Comparison of ENCODE assay signal across 27 cellular contexts in the genomic region with DNA sequence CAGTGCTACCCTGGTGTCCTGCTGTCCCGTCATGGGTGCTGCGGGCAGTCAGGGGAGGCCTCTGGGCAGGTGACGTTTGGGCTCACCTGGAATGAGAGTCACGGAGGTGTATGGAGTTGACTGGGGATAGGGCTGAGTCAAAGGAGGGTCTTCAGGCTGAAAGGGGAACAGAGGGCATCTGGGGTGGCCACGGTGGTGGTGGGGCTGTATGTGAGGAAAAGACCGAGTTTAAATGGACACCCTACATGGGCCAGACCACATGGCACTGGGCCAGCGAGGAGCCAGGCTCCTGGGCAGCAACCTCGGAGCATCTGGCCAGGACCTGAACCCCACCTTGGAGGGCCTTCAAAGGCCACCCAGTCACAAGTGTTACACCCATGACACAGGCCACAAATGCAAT. TPM values are rescaled to one million over a fixed set of nuclear protein-coding genes. Genes with fewer than 3 reads are reported as not detected.
DNase-seq lines count a peak whose midpoint lies in the region; ATAC-seq, FAIRE-seq and TF ChIP-seq lines count a peak whose summit lies in the region.
"Had no signal": no experiment of that assay in that cellular context is flagged by ENCODE, and none has a peak within 500 bp of the region (broad histone marks: within the 10 kb centered on the region; RNA-seq: fewer than 3 reads in every experiment).

No MANE protein-coding gene starts in this region.

- peak; percentile 23 for FAIRE-seq in HTR-8/SVneo (lab: Jason Lieb, UNC)

- H2AFZ ChIP-seq in neuronal stem cell (ENCODE audit: low read length): no peak overlapping the region

- H3K9ac ChIP-seq in neuronal stem cell (ENCODE audit: low read depth, low read length, poor library complexity): no peak overlapping the region

- H3K4ac ChIP-seq in neuronal stem cell (ENCODE audit: low read length): no peak overlapping the region

- H3K4me1 ChIP-seq in cardiac muscle cell (ENCODE audit: low read depth): peaks cover 14% of the 10 kb centered on the region
- H3K4me1 ChIP-seq in neuronal stem cell (ENCODE audit: control insufficient read depth in 2 of 2, insufficient read depth in 1 of 2, low read depth in 1 of 2, low read length in 2 of 2): peaks cover 0 to 3% of the 10 kb centered on the region in 2 donors
- H3K4me1 ChIP-seq: BE2C had no signal

- H2BK12ac ChIP-seq in neuronal stem cell (ENCODE audit: low read length): no peak overlapping the region

- H3K27me3 ChIP-seq in cardiac muscle cell (no peaks in the 10 kb centered on the region), neuronal stem cell (ENCODE audit: control insufficient read depth in 3 of 3, insufficient read depth in 3 of 3, low read depth in 1 of 3, low read length in 3 of 3) (peaks cover 0 to 4% (median 0%) of the 10 kb centered on the region in 3 experiments)
- H3K27me3 ChIP-seq: BE2C had no signal

- peaks cover 3% of the 10 kb centered on the region for H3K79me1 ChIP-seq in neuronal stem cell (ENCODE audit: low read depth, low read length)

- no CpG with 5 or more reads among the region's 8 CpGs for WGBS in neuronal stem cell (ENCODE audit: extremely low coverage in 2 of 2, insufficient read length in 2 of 2, insufficient replicate concordance in 1 of 2), 2 donors

- peak overlapping the region; percentile 37 for H3K27ac Mint-ChIP-seq in stimulated activated naive B cell treated with anti-CD40 and anti-IgM and Interleukin-4, amounts not matched to agents 10 μg/mL and 1 μg/mL and 100 μg/mL, for 72 hours

- H3K36me3 ChIP-seq in cardiac muscle cell (no peaks in the 10 kb centered on the region), neuronal stem cell (replicated peaks in 1 of 2; ENCODE audit: control insufficient read depth in 2 of 2, insufficient read depth in 2 of 2, low read length in 2 of 2) (no peaks in the 10 kb centered on the region)
- H3K36me3 ChIP-seq: BE2C had no signal

- no peak overlapping the region for H3K4me3 Mint-ChIP-seq in stimulated activated naive B cell treated with anti-CD40 and anti-IgM and Interleukin-4, amounts not matched to agents 10 μg/mL and 1 μg/mL and 100 μg/mL, for 72 hours

- DNase-seq in cardiac muscle cell (ENCODE audit: low read depth in 1 of 2, low spot score in 1 of 2) (no peak), left ventricle myocardium superior (no peak), HTR-8/SVneo (ENCODE audit: insufficient read length, low spot score) (no peak), neuronal stem cell (ENCODE audit: low spot score) (no peak), NCI-H2081 (lab: John Stamatoyannopoulos, UW) (no peak)
- DNase-seq in stimulated activated naive B cell treated with anti-CD40 and anti-IgM and Interleukin-4, amounts not matched to agents 10 μg/mL and 1 μg/mL and 100 μg/mL, for 72 hours: no peak
- DNase-seq: 8988T, ACHN, BE2C, DMS153, DND-41, GOT3, HCEC 1CT, IMR-90, KG1, MM.1S, NCI-H1048, NCI-H1417, NCI-H1694, NCI-H2029 treated with DMSO at 0.1 percent for 48 hours, NCI-H2227 treated with DMSO at 0.1 percent for 48 hours, NCI-H510A, NCI-H69, RPMI8226, SHP77 had no signal

- no peak for ATAC-seq in left ventricle myocardium superior
- no peak for ATAC-seq in stimulated activated naive B cell treated with anti-CD40 and anti-IgM and Interleukin-4, amounts not matched to agents 10 μg/mL and 1 μg/mL and 100 μg/mL, for 72 hours (replicated peaks)
- no peak for ATAC-seq in GM19351 (IDR thresholded peaks at IDR 0.05; ENCODE audit: unreplicated experiment)
- ATAC-seq in GM21737 (IDR thresholded peaks at IDR 0.05; ENCODE audit: unreplicated experiment): no peak

- H2BK15ac ChIP-seq in neuronal stem cell (ENCODE audit: low read length): no peak overlapping the region

- no peak overlapping the region for H3K23ac ChIP-seq in neuronal stem cell (ENCODE audit: low read depth, low read length, poor library complexity)

- no peak overlapping the region for H4K8ac ChIP-seq in neuronal stem cell (ENCODE audit: low read depth, low read length)

- H2AK5ac ChIP-seq in neuronal stem cell (ENCODE audit: low read depth, low read length): peak overlapping the region; percentile 47

- H3K9me3 ChIP-seq in cardiac muscle cell (ENCODE audit: low read depth) (no peaks in the 10 kb centered on the region), neuronal stem cell (replicated peaks in 1 of 2; ENCODE audit: control insufficient read depth in 2 of 2, insufficient read depth in 1 of 2, low read depth in 1 of 2, low read length in 2 of 2) (no peaks in the 10 kb centered on the region)
- H3K9me3 ChIP-seq: BE2C had no signal

- H3K14ac ChIP-seq in neuronal stem cell (ENCODE audit: low read length): no peak overlapping the region

- H4K91ac ChIP-seq in neuronal stem cell (ENCODE audit: low read depth, low read length, poor library complexity): no peak overlapping the region

- H3K4me2 ChIP-seq in neuronal stem cell (ENCODE audit: insufficient read depth, low read length, poor library complexity, severe bottlenecking): no peak overlapping the region

- H3K27me3 Mint-ChIP-seq in stimulated activated naive B cell treated with anti-CD40 and anti-IgM and Interleukin-4, amounts not matched to agents 10 μg/mL and 1 μg/mL and 100 μg/mL, for 72 hours: no peaks in the 10 kb centered on the region

- TF ChIP-seq CTCF in cardiac muscle cell (IDR thresholded peaks at IDR 0.05; ENCODE audit: low read depth, low read length): no peak

- H3K18ac ChIP-seq in neuronal stem cell (ENCODE audit: low read length): no peak overlapping the region

- H3K4me1 Mint-ChIP-seq in stimulated activated naive B cell treated with anti-CD40 and anti-IgM and Interleukin-4, amounts not matched to agents 10 μg/mL and 1 μg/mL and 100 μg/mL, for 72 hours: peaks cover 23 to 38% of the 10 kb centered on the region in 2 donors

- H3K4me3 ChIP-seq in cardiac muscle cell (no peak overlapping the region), neuronal stem cell (ENCODE audit: low read length in 2 of 2) (no peak overlapping the region)

- H2BK5ac ChIP-seq in neuronal stem cell (ENCODE audit: low read length): no peak overlapping the region

- H2BK120ac ChIP-seq in neuronal stem cell (ENCODE audit: low read depth, low read length): no peak overlapping the region

- H3K27ac ChIP-seq in cardiac muscle cell: peak overlapping the region; percentile 72
- H3K27ac ChIP-seq in neuronal stem cell (replicated peaks; ENCODE audit: low read length): no peak overlapping the region

- H3K36me3 Mint-ChIP-seq in stimulated activated naive B cell treated with anti-CD40 and anti-IgM and Interleukin-4, amounts not matched to agents 10 μg/mL and 1 μg/mL and 100 μg/mL, for 72 hours: no peaks in the 10 kb centered on the region

- H3K9me3 Mint-ChIP-seq in stimulated activated naive B cell treated with anti-CD40 and anti-IgM and Interleukin-4, amounts not matched to agents 10 μg/mL and 1 μg/mL and 100 μg/mL, for 72 hours: no peaks in the 10 kb centered on the region

- intact Hi-C loops in left ventricle myocardium superior (cut with micrococcal nuclease): no loop called here

RNA-seq across cellular contexts. Expression of a gene that starts 5.4 kb away (rescaled TPM):
- 22.3 and 28.4 TPM in 2 replicates for total RNA-seq in cardiac muscle cell
- 12.7 and 15.7 TPM in 2 replicates for polyA plus RNA-seq in cardiac muscle cell
- total RNA-seq in left ventricle myocardium superior: 22.1 TPM
- 8.8 TPM for polyA plus RNA-seq in neuronal stem cell (2013, experiment 1 of 2)
- 8.8 TPM for polyA plus RNA-seq in neuronal stem cell (2013, experiment 2 of 2)

RNA-seq across cellular contexts. Expression of a gene that starts 33.9 kb away (rescaled TPM):
- 37.9 and 42.9 TPM in 2 replicates for total RNA-seq in cardiac muscle cell
- 91.0 and 92.2 TPM in 2 replicates for polyA plus RNA-seq in cardiac muscle cell
- 31.5 TPM for total RNA-seq in left ventricle myocardium superior
- 27.7 TPM for polyA plus RNA-seq in neuronal stem cell (2013, experiment 1 of 2)
- polyA plus RNA-seq in neuronal stem cell (2013, experiment 2 of 2): 27.5 TPM

RNA-seq across cellular contexts. Expression of a gene that starts 36.7 kb away (rescaled TPM):
- total RNA-seq in cardiac muscle cell (14.2 and 18.4 TPM in 2 replicates), left ventricle myocardium superior (38.6 TPM)
- 42.5 and 52.1 TPM in 2 replicates for polyA plus RNA-seq in cardiac muscle cell
- 10.2 TPM for polyA plus RNA-seq in neuronal stem cell (2013, experiment 1 of 2)
- 10.8 TPM for polyA plus RNA-seq in neuronal stem cell (2013, experiment 2 of 2)
